ENCODE assay signal across 29 cellular contexts in the genomic region with DNA sequence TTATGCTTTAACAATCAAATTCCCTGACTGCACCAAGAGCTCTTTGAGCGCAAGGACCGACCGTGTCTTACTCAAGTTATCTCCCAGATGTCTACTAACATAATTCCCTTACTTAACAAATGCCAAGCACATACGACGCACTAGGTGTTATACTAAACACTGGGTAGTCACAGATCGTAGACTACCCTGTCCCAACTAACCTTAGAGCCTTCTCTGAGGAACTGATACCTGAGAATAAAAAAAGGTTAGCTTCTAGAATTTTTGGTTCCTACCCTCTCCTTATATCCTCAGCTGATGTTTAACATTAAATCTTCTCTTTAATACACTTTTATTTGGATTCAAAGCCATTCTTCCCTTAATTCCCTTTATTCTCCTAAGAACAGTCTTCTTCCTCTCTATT. TPM values are rescaled to one million over a fixed set of nuclear protein-coding genes. Genes with fewer than 3 reads are reported as not detected.
DNase-seq lines count a peak whose midpoint lies in the region; ATAC-seq and TF ChIP-seq lines count a peak whose summit lies in the region.
"Had no signal": no experiment of that assay in that cellular context is flagged by ENCODE, and none has a peak within 500 bp of the region (broad histone marks: within the 10 kb centered on the region; RNA-seq: fewer than 3 reads in every experiment).

No MANE protein-coding gene starts in this region.

- no peak for TF ChIP-seq CTCF in ascending aorta (IDR thresholded peaks at IDR 0.05)

- H3K27me3 ChIP-seq in SJSA1 (replicated peaks) (no peaks in the 10 kb centered on the region), ascending aorta (no peaks in the 10 kb centered on the region)
- H3K27me3 ChIP-seq: colonic mucosa, foreskin keratinocyte, right atrium auricular region, spleen, vagina had no signal

- H3K27ac ChIP-seq in SJSA1 (peak overlapping the region; percentile 20; the same call in 1 of the 2 replicates), substantia nigra (ENCODE audit: low read depth, low read length, poor library complexity, severe bottlenecking) (peak overlapping the region; percentile 31), ascending aorta (no peak overlapping the region)
- H3K27ac ChIP-seq: colonic mucosa, foreskin keratinocyte, right atrium auricular region, spleen, thoracic aorta, vagina had no signal

- DNase-seq in SJSA1 (ENCODE audit: low read depth in 1 of 2, low spot score in 2 of 2), result no peak
- DNase-seq in substantia nigra (lab: John Stamatoyannopoulos, UW), result no peak
- DNase-seq in T-helper 9 cell, result no peak
- no peak for DNase-seq in ascending aorta (ENCODE audit: low spot score in 2 of 2)
- no peak for DNase-seq in NCI-H69 (lab: John Stamatoyannopoulos, UW)
- DNase-seq: activated CD4-positive, alpha-beta T cell treated with anti-CD3 and anti-CD28 coated beads for 4 hours; activated CD8-positive, alpha-beta memory T cell treated with anti-CD3 and anti-CD28 coated beads for 24 hours; activated gamma-delta T cell treated with Interleukin-2 at 50 U/mL for 16 hours; activated T-cell treated with anti-CD3 and anti-CD28 coated beads, Interleukin-2, amount 50 U/mL, for 24 hours; CD4-positive, alpha-beta T cell; effector memory CD4-positive, alpha-beta T cell; erythroblast; mesendoderm; MV-4-11; naive thymus-derived CD4-positive, alpha-beta T cell; NCI-H1694 treated with DMSO at 0.1 percent for 48 hours; NCI-H524 treated with DMSO at 0.1 percent for 48 hours; RPMI8226; spleen; stimulated activated CD4-positive, alpha-beta T cell treated with anti-CD3 and anti-CD28 coated beads, Interleukin-4, amount 100 ng/mL, for 1 hour; stimulated activated naive CD4-positive, alpha-beta T cell had no signal

- ATAC-seq in GM19395 (IDR thresholded peaks at IDR 0.05; ENCODE audit: unreplicated experiment) (peak; percentile 82), HG02678 (IDR thresholded peaks at IDR 0.05; ENCODE audit: unreplicated experiment) (peak; percentile 66)
- ATAC-seq: naive thymus-derived CD4-positive, alpha-beta T cell had no signal

- H3K9me3 ChIP-seq in SJSA1 (replicated peaks) (no peaks in the 10 kb centered on the region), ascending aorta (no peaks in the 10 kb centered on the region)
- H3K9me3 ChIP-seq: colonic mucosa, HAP-1, right atrium auricular region, spleen, thoracic aorta, vagina had no signal

- H3K4me3 ChIP-seq in SJSA1, result no peak overlapping the region
- no peak overlapping the region for H3K4me3 ChIP-seq in ascending aorta
- H3K4me3 ChIP-seq: colonic mucosa, HAP-1, right atrium auricular region, spleen, thoracic aorta, vagina had no signal

- intact Hi-C loops in ascending aorta (cut with DNase I), result no loop called here

- no peaks in the 10 kb centered on the region for H3K36me3 ChIP-seq in SJSA1
- H3K36me3 ChIP-seq in ascending aorta, result no peaks in the 10 kb centered on the region
- H3K36me3 ChIP-seq: colonic mucosa, HAP-1, right atrium auricular region, spleen, thoracic aorta, vagina had no signal

- H3K4me1 ChIP-seq in SJSA1 (replicated peaks) (peaks cover 33% of the 10 kb centered on the region), ascending aorta (no peaks in the 10 kb centered on the region)
- H3K4me1 ChIP-seq: colonic mucosa, vagina had no signal

RNA-seq across cellular contexts. Expression of a gene that starts 38.5 kb away (rescaled TPM):
- total RNA-seq in SJSA1 (2014; rRNA removed; shearing (Covaris generic)), result 73.6 and 76.9 TPM in 2 replicates
- total RNA-seq in ascending aorta, result 163 TPM

Comparison
In these comparisons a context has a peak if more than half of its experiments do, and no peak if none do; other contexts are left out.
1. H3K27ac ChIP-seq: peak in SJSA1 (single experiment) and substantia nigra (single experiment); none in ascending aorta (0 of 2).